8 cellular contexts compared by ENCODE assay signal in the genomic region with DNA sequence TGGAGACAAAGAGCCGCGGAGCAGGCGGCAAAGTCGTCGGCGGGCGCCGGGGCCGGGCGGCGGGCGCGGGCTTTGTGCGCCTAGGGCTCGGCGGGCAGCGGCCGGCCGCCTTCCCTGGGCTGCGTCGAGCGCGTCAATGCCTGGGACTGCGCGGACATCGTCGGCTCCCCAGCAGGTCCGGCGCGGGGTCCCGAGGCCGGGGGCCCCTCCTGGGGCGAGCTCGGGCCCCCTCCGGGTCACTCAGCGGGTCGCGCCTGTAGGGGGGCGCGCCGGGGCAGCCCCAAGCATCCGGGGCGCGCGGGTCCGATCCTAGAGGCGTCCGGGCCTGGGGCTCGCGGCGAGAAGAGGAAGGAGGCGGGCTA. TPM values are rescaled to one million over a fixed set of nuclear protein-coding genes. Genes with fewer than 3 reads are reported as not detected.
DNase-seq lines count a peak whose midpoint lies in the region; ATAC-seq and TF ChIP-seq lines count a peak whose summit lies in the region.

No MANE protein-coding gene starts in this region.

- WGBS in esophagus squamous epithelium, 2 donors, result no CpG with 5 or more reads among the region's 52 CpGs
- 1 to 2% (median 2%) methylated on average over 27 to 52 of the region's 52 CpGs for WGBS in psoas muscle, 3 donors

- H3K36me3 ChIP-seq in GM06990 (ENCODE audit: control insufficient read depth, insufficient read depth, low read length) (peaks cover 2% of the 10 kb centered on the region), esophagus squamous epithelium (peaks cover 0 to 8% (median 0%) of the 10 kb centered on the region in 3 donors), psoas muscle (ENCODE audit: insufficient read depth in 1 of 2, low read depth in 1 of 2) (peaks cover 0 to 13% of the 10 kb centered on the region in 2 donors)

- H3K4me1 ChIP-seq in esophagus squamous epithelium (peaks cover 32 to 80% (median 58%) of the 10 kb centered on the region in 3 donors), psoas muscle (peaks cover 65% of the 10 kb centered on the region)

- H3K27me3 ChIP-seq in GM06990 (replicated peaks; ENCODE audit: control insufficient read depth, insufficient read depth, low read length) (no peaks in the 10 kb centered on the region; the same call in 1 of the 2 replicates), esophagus squamous epithelium (no peaks in the 10 kb centered on the region), psoas muscle (ENCODE audit: insufficient read depth in 3 of 3, low read length in 2 of 3) (no peaks in the 10 kb centered on the region)

- ATAC-seq in psoas muscle, result no peak
- no peak for ATAC-seq in GM18873 (IDR thresholded peaks at IDR 0.05; ENCODE audit: low FRiP score, unreplicated experiment)
- no peak for ATAC-seq in GM21528 (IDR thresholded peaks at IDR 0.05; ENCODE audit: low FRiP score, unreplicated experiment)

- H3K9me3 ChIP-seq in esophagus squamous epithelium (no peaks in the 10 kb centered on the region), psoas muscle (no peaks in the 10 kb centered on the region)

- DNase-seq in GM06990 (ENCODE audit: extremely low read depth, insufficient read length) (peak; percentile 29), RPMI8226 (peak; percentile 59), esophagus squamous epithelium (lab: John Stamatoyannopoulos, UW) (no peak), psoas muscle (no peak)
- DNase-seq in stimulated activated CD4-positive, alpha-beta T cell treated with anti-CD3 and anti-CD28 coated beads, Interleukin-4, amount 100 ng/mL, for 24 hours, result no peak
- no peak for DNase-seq in central memory CD4-positive, alpha-beta T cell

- no peak for TF ChIP-seq CTCF in GM06990 (IDR thresholded peaks at IDR 0.05; ENCODE audit: insufficient read depth, low read length, poor library complexity, severe bottlenecking)
- no peak for TF ChIP-seq CTCF in esophagus squamous epithelium (IDR thresholded peaks at IDR 0.05)
- TF ChIP-seq CTCF in psoas muscle (IDR thresholded peaks at IDR 0.05), result no peak

- H3K4me3 ChIP-seq in GM06990 (replicated peaks; ENCODE audit: low read depth, low read length) (peak overlapping the region; percentile 94), esophagus squamous epithelium (peak overlapping the region; percentile 84 to 95 (median 90)), psoas muscle (peak overlapping the region; percentile 95)

- H3K27ac ChIP-seq in esophagus squamous epithelium (peak overlapping the region; percentile 94 to 97 (median 96)), psoas muscle (peak overlapping the region; percentile 97)

- intact Hi-C loops in esophagus squamous epithelium (cut with DNase I) (no loop called here), psoas muscle (cut with DNase I) (loop anchor here in 1 of 2 donors (2.0 to 10.0 kb wide), 6 partner anchors 35 to 522 kb away; no protein-coding TSS in a partner anchor)

- TF ChIP-seq POLR2A in esophagus squamous epithelium (IDR thresholded peaks at IDR 0.05), result no peak

RNA-seq across cellular contexts. Expression of gene TLE3, which starts 0.8 kb away (rescaled TPM):
- total RNA-seq in esophagus squamous epithelium (100 to 1,000 TPM in 1 of 4 donors, 10 to 100 TPM in 3; 49.6 to 133 (median 64.4) TPM), psoas muscle (10 to 100 TPM; 10.8 to 59.9 (median 18.6) TPM)
- polyA plus RNA-seq in psoas muscle, result 1 to 10 TPM; 4.3 to 9.6 (median 4.8) TPM

Comparison
In these comparisons a context has a peak if more than half of its experiments do, and no peak if none do; other contexts are left out.
1. DNase-seq: peak in GM06990 (single experiment) and RPMI8226 (single experiment); none in esophagus squamous epithelium (single experiment), psoas muscle (0 of 2), stimulated activated CD4-positive, alpha-beta T cell treated with anti-CD3 and anti-CD28 coated beads, Interleukin-4, amount 100 ng/mL, for 24 hours (single experiment) and central memory CD4-positive, alpha-beta T cell (single experiment).
2. Peak in every context shown above with its lines, with median percentiles within 50 percentile points of each other: H3K4me3 ChIP-seq.